1 cellular context compared by ENCODE assay signal in genomic region chr13:101303512-101303911, GRCh38.
TF ChIP-seq lines count a peak whose summit lies in the region.

No MANE protein-coding gene starts in this region.

TF ChIP-seq in H1, 55 proteins besides CTCF, POLR2A, EP300 and RAD21 (continued from another document):
- TF ChIP-seq POU5F1 (IDR thresholded peaks at IDR 0.05; ENCODE audit: low read depth, low read length): no peak
- TF ChIP-seq RFX5 (IDR thresholded peaks at IDR 0.05; ENCODE audit: borderline replicate concordance, low read depth, low read length): no peak
